In the genomic region with DNA sequence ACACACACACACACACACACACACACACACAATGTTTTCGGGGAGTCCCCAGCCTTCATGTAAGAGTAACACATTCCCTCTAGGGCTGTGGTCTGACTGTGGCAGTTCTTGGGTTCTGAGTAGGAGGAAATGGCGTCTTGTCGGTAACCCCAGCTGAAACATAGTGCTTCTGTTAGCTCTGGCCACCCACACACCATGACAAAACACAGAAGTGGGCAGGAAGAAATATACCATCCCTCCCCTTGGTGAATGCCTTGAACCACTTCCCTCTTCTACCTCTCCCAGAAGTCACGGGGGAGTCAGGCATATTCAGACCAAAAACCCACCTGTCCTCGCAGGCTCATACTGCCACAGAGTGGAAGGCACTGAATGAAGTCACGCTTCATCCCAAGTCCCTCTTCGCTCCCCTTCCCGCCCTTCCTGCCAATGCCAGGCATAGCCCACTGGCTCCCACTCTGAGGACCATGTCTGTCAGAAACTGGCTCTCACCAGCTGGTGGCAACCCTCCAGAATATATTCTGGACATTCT, we compare ENCODE assay signal across 8 cellular contexts. TPM values are rescaled to one million over a fixed set of nuclear protein-coding genes. Genes with fewer than 3 reads are reported as not detected.
DNase-seq lines count a peak whose midpoint lies in the region; ATAC-seq and TF ChIP-seq lines count a peak whose summit lies in the region.

No MANE protein-coding gene starts in this region.

- DNase-seq in activated effector memory CD4-positive, alpha-beta T cell treated with anti-CD3 and anti-CD28 coated beads, Interleukin-2, amount 50 U/mL, for 16 hours: peak; percentile 83
- DNase-seq in activated effector memory CD4-positive, alpha-beta T cell treated with Interleukin-2 at 50 U/mL for 16 hours: no peak
- DNase-seq in activated CD8-positive, alpha-beta T cell treated with anti-CD3 and anti-CD28 coated beads for 36 hours: peak; percentile 95
- DNase-seq in memory B cell (ENCODE audit: low spot score in 2 of 2) (no peak), tibial nerve (ENCODE audit: low spot score in 2 of 2) (no peak), OCI-LY7 (ENCODE audit: low spot score) (no peak), posterior vena cava (ENCODE audit: low spot score) (no peak)

- intact Hi-C loops in activated CD8-positive, alpha-beta T cell treated with anti-CD3 and anti-CD28 coated beads for 36 hours (cut with micrococcal nuclease): loop anchor here (2.0 kb wide), 1 partner anchor 125 kb away; no protein-coding TSS in a partner anchor
- intact Hi-C loops in OCI-LY7 (cut with micrococcal nuclease; ENCODE audit: unreplicated experiment): loop anchor here (5.0 kb wide), 1 partner anchor 259 kb away; no protein-coding TSS in a partner anchor
- intact Hi-C loops in posterior vena cava (cut with DNase I): loop anchor here (5.0 to 10.0 kb wide), 2 partner anchors 284 to 1781 kb away; partner anchors contain the start of gene PHB1 (in 1 of the 2)

- no peak overlapping the region for H2AFZ ChIP-seq in OCI-LY7 (ENCODE audit: low read length)

- H3K36me3 Mint-ChIP-seq in activated CD8-positive, alpha-beta T cell treated with anti-CD3 and anti-CD28 coated beads for 36 hours (ENCODE audit: low read depth): peaks cover 12% of the 10 kb centered on the region
- peaks cover 13% of the 10 kb centered on the region for H3K36me3 Mint-ChIP-seq in memory B cell

- no peaks in the 10 kb centered on the region for H3K79me2 ChIP-seq in OCI-LY7 (ENCODE audit: insufficient read depth, low read depth, low read length)

- H3K4me1 ChIP-seq in tibial nerve (peaks cover 0 to 14% (median 3%) of the 10 kb centered on the region in 4 donors), OCI-LY7 (ENCODE audit: insufficient read depth, low read length, poor library complexity, severe bottlenecking) (peaks cover 10% of the 10 kb centered on the region)

- CTCF ChIA-PET in activated CD8-positive, alpha-beta T cell treated with anti-CD3 and anti-CD28 coated beads for 36 hours (lab: Charles Lee): interaction anchor here (0.6 to 32.2 kb wide), 43 partner anchors 9 to 305 kb away, joined by 3 to 780 read pairs (median 5); partner anchors contain the start of genes FAM117A, KAT7, NXPH3 and SLC35B1
- CTCF ChIA-PET in OCI-LY7 (lab: Charles Lee; ENCODE audit: unreplicated experiment): interaction anchor here (0.6 kb wide), 2 partner anchors 12 to 61 kb away, joined by 3 to 4 read pairs; partner anchors contain the start of gene SLC35B1

- TF ChIP-seq CTCF in activated CD8-positive, alpha-beta T cell treated with anti-CD3 and anti-CD28 coated beads for 36 hours (IDR thresholded peaks at IDR 0.05): no peak
- TF ChIP-seq CTCF in tibial nerve (IDR thresholded peaks at IDR 0.05): no peak
- TF ChIP-seq CTCF in OCI-LY7 (conservative IDR thresholded peaks at IDR 0.05; ENCODE audit: low read length): no peak

- H3K27ac ChIP-seq in tibial nerve (peak overlapping the region; percentile 1 to 58 (median 35)), OCI-LY7 (ENCODE audit: low read depth, low read length, poor library complexity, severe bottlenecking) (no peak overlapping the region)

- H3K4me2 ChIP-seq in OCI-LY7 (ENCODE audit: low read length): no peak overlapping the region

- no TSS peak for BruUV-seq in OCI-LY7 (replicated peaks; lab: Mats Ljungman, UMichigan)

- peaks cover 0 to 4% of the 10 kb centered on the region in 2 donors for H3K27me3 ChIP-seq in tibial nerve

- WGBS in tibial nerve, 2 donors: 62 to 71% methylated on average over 8 of the region's 8 CpGs

- no peaks in the 10 kb centered on the region for H3K9me3 ChIP-seq in tibial nerve
- H3K9me3 ChIP-seq in OCI-LY7 (ENCODE audit: low read length): no peaks in the 10 kb centered on the region

- ATAC-seq in activated CD8-positive, alpha-beta T cell treated with anti-CD3 and anti-CD28 coated beads for 36 hours: peak; percentile 93
- ATAC-seq in memory B cell (ENCODE audit: low read depth): peak; percentile 76
- no peak for ATAC-seq in HG03108 (IDR thresholded peaks at IDR 0.05; ENCODE audit: unreplicated experiment)

- H3K4me3 Mint-ChIP-seq in activated CD8-positive, alpha-beta T cell treated with anti-CD3 and anti-CD28 coated beads for 36 hours: peak overlapping the region; percentile 17
- no peak overlapping the region for H3K4me3 Mint-ChIP-seq in memory B cell

- no peak for TF ChIP-seq EP300 in tibial nerve (IDR thresholded peaks at IDR 0.05)

- POLR2A ChIA-PET in activated CD8-positive, alpha-beta T cell treated with anti-CD3 and anti-CD28 coated beads for 36 hours (lab: Charles Lee): interaction anchor here (0.6 to 2.5 kb wide), 14 partner anchors 8 to 152 kb away, joined by 3 to 7 read pairs (median 4); partner anchors contain the start of genes FAM117A, NXPH3, SPOP and TAC4
- POLR2A ChIA-PET in OCI-LY7 (lab: Charles Lee): interaction anchor here (0.6 kb wide), 2 partner anchors 75 to 99 kb away, joined by 3 read pairs; no protein-coding TSS in a partner anchor

- no peaks in the 10 kb centered on the region for H3K27me3 Mint-ChIP-seq in activated CD8-positive, alpha-beta T cell treated with anti-CD3 and anti-CD28 coated beads for 36 hours
- H3K27me3 Mint-ChIP-seq in memory B cell: peaks cover 6% of the 10 kb centered on the region

- peaks cover 46% of the 10 kb centered on the region for H3K4me1 Mint-ChIP-seq in activated CD8-positive, alpha-beta T cell treated with anti-CD3 and anti-CD28 coated beads for 36 hours (ENCODE audit: low read depth)
- H3K4me1 Mint-ChIP-seq in memory B cell: peaks cover 21% of the 10 kb centered on the region

- H3K27ac Mint-ChIP-seq in activated CD8-positive, alpha-beta T cell treated with anti-CD3 and anti-CD28 coated beads for 36 hours: peak overlapping the region; percentile 89
- H3K27ac Mint-ChIP-seq in memory B cell: peak overlapping the region; percentile 76

- no peaks in the 10 kb centered on the region for H3K9me2 ChIP-seq in OCI-LY7 (ENCODE audit: insufficient read depth, low read length)

- TF ChIP-seq POLR2A in tibial nerve (IDR thresholded peaks at IDR 0.05): no peak

- H3K36me3 ChIP-seq in tibial nerve: peaks cover 0 to 24% (median 3%) of the 10 kb centered on the region in 3 donors
- H3K36me3 ChIP-seq in OCI-LY7 (ENCODE audit: insufficient read depth, low read length): peaks cover 14% of the 10 kb centered on the region

- no peaks in the 10 kb centered on the region for H3K9me3 Mint-ChIP-seq in activated CD8-positive, alpha-beta T cell treated with anti-CD3 and anti-CD28 coated beads for 36 hours
- H3K9me3 Mint-ChIP-seq in memory B cell: no peaks in the 10 kb centered on the region

- no peaks in the 10 kb centered on the region for H4K20me1 ChIP-seq in OCI-LY7 (ENCODE audit: insufficient read depth, low read length)

- no peak overlapping the region for H3K4me3 ChIP-seq in tibial nerve
- no peak overlapping the region for H3K4me3 ChIP-seq in OCI-LY7 (ENCODE audit: low read depth, low read length, poor library complexity, severe bottlenecking)

RNA-seq across cellular contexts. Expression of gene SLC35B1, which starts 11.5 kb away (rescaled TPM):
- total RNA-seq in activated CD8-positive, alpha-beta T cell treated with anti-CD3 and anti-CD28 coated beads for 36 hours: 10 to 100 TPM; 38.6 to 46.6 TPM
- total RNA-seq in tibial nerve (10 to 100 TPM; 29.6 to 46.5 (median 42.8) TPM), OCI-LY7 (2022) (48.9 and 51.4 TPM in 2 replicates), posterior vena cava (10 to 100 TPM; 28.1 to 33.3 TPM)
- 38.1 and 51.2 TPM in 2 replicates for total RNA-seq in OCI-LY7 (2014; rRNA removed; shearing (Covaris generic))

RNA-seq across cellular contexts. Expression of gene SPOP, which starts 18.4 kb away (rescaled TPM):
- 10 to 100 TPM; 61.6 to 63.5 TPM for total RNA-seq in activated CD8-positive, alpha-beta T cell treated with anti-CD3 and anti-CD28 coated beads for 36 hours
- total RNA-seq in tibial nerve (10 to 100 TPM; 58.1 to 72.6 (median 66.6) TPM), OCI-LY7 (2022) (59.3 and 69.0 TPM in 2 replicates), posterior vena cava (100 to 1,000 TPM; 117 to 130 TPM)
- 37.8 and 61.0 TPM in 2 replicates for total RNA-seq in OCI-LY7 (2014; rRNA removed; shearing (Covaris generic))

Comparison
In these comparisons a context has a peak if more than half of its experiments do, and no peak if none do; other contexts are left out.
1. DNase-seq: peak in activated effector memory CD4-positive, alpha-beta T cell treated with anti-CD3 and anti-CD28 coated beads, Interleukin-2, amount 50 U/mL, for 16 hours (single experiment) and activated CD8-positive, alpha-beta T cell treated with anti-CD3 and anti-CD28 coated beads for 36 hours (single experiment); none in activated effector memory CD4-positive, alpha-beta T cell treated with Interleukin-2 at 50 U/mL for 16 hours (single experiment), memory B cell (0 of 2), tibial nerve (0 of 2), OCI-LY7 (single experiment) and posterior vena cava (single experiment).